Comparison of ENCODE assay signal across 8 cellular contexts in the genomic region with DNA sequence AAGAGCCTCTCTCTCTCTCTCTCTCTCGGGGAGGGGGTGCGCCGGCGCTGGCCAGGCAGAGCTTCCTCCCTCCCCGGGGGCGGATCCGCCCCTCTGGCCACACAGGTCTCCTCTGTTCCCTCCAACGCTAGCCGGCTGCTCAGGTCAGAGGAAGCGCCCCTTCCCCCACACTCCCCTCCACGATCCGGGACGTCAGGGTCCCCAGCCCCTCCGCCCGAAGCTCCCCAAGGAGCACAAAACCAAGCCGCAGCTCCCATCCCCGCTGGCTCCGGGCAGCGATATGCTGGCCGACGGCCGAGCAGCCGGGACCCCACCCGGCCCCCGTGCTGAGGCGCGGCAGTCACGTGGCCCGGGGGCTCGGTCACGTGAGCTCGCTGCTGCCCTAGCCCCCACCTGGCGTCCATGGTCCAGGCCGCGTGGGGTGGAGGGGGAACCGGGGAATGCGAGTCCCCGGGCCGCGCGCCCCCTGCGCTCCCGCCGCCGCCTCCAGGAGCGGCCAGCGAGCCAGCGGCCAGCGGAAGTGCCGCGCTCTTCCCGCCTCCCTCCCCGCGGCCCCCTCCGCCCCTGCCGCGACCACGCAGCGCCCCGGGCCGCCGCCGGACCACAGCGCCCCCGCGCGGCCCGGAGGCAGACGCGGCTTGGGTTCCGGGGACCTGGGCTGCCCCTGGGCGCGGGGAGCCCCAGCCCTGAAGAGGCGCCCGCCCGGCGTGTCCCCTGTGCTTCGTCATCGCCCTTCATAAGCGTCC. TPM values are rescaled to one million over a fixed set of nuclear protein-coding genes. Genes with fewer than 3 reads are reported as not detected.
DNase-seq lines count a peak whose midpoint lies in the region; ATAC-seq and TF ChIP-seq lines count a peak whose summit lies in the region.

A gene with protein sequence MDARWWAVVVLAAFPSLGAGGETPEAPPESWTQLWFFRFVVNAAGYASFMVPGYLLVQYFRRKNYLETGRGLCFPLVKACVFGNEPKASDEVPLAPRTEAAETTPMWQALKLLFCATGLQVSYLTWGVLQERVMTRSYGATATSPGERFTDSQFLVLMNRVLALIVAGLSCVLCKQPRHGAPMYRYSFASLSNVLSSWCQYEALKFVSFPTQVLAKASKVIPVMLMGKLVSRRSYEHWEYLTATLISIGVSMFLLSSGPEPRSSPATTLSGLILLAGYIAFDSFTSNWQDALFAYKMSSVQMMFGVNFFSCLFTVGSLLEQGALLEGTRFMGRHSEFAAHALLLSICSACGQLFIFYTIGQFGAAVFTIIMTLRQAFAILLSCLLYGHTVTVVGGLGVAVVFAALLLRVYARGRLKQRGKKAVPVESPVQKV (minus strand): TSS at position 522 of the 746 bp plus-strand sequence. CDS start 118 bp downstream, at position 404.

- 0 to 1% methylated on average over 80 of the region's 80 CpGs for WGBS in ectodermal cell, 2 experiments
- 0 to 1% methylated on average over 19 to 33 of the region's 80 CpGs for WGBS in lower leg skin, 2 donors

- H3K27me3 ChIP-seq in ectodermal cell (ENCODE audit: control insufficient read depth, insufficient read depth, low read length, poor library complexity, severe bottlenecking) = no peaks in the 10 kb centered on the region

- H3K27me3 Mint-ChIP-seq in activated CD4-positive, alpha-beta T cell treated with anti-CD3 and anti-CD28 coated beads, Interleukin-2, amount 10 ng/mL, durations not matched to agents 24 days and 14 days = no peaks in the 10 kb centered on the region

- H3K9me3 Mint-ChIP-seq in activated CD4-positive, alpha-beta T cell treated with anti-CD3 and anti-CD28 coated beads, Interleukin-2, amount 10 ng/mL, durations not matched to agents 24 days and 14 days = no peaks in the 10 kb centered on the region

- no peak for TF ChIP-seq POLR2A in lower leg skin (IDR thresholded peaks at IDR 0.05)

- DNase-seq in AG08395 (ENCODE audit: low spot score) (peak; percentile 88), NCI-H226 (peak; percentile 81), lower leg skin (ENCODE audit: low spot score in 2 of 2) (peak; percentile 48 to 93)
- DNase-seq in activated CD4-positive, alpha-beta T cell treated with anti-CD3 and anti-CD28 coated beads, Interleukin-2, amount 10 ng/mL, durations not matched to agents 24 days and 14 days = peak; percentile 93
- DNase-seq in stimulated activated CD4-positive, alpha-beta T cell treated with anti-CD3 and anti-CD28 coated beads, Interleukin-4, amount 100 ng/mL, for 48 hours (ENCODE audit: low read depth in 2 of 2) = peak; percentile 49 to 52

- ATAC-seq in GM18517 (IDR thresholded peaks at IDR 0.05; ENCODE audit: unreplicated experiment) (peak; percentile 29), HG03025 (IDR thresholded peaks at IDR 0.05; ENCODE audit: low FRiP score, unreplicated experiment) (peak; percentile 42)

- peak within 1 kb of the TSS; percentile 95 for H3K27ac ChIP-seq in ectodermal cell (ENCODE audit: insufficient read depth, low read depth, low read length, poor library complexity, severe bottlenecking)

- peak within 1 kb of the TSS; percentile 94 for H3K27ac Mint-ChIP-seq in activated CD4-positive, alpha-beta T cell treated with anti-CD3 and anti-CD28 coated beads, Interleukin-2, amount 10 ng/mL, durations not matched to agents 24 days and 14 days

- peak within 1 kb of the TSS; percentile 85 for H3K4me3 ChIP-seq in ectodermal cell (ENCODE audit: insufficient read depth, low read depth, low read length)
- H3K4me3 ChIP-seq in lower leg skin (ENCODE audit: low read depth, poor library complexity, severe bottlenecking) = peak within 1 kb of the TSS; percentile 81

- intact Hi-C loops in activated CD4-positive, alpha-beta T cell treated with anti-CD3 and anti-CD28 coated beads, Interleukin-2, amount 10 ng/mL, durations not matched to agents 24 days and 14 days (cut with micrococcal nuclease) = loop anchor here (1.0 to 2.0 kb wide), 3 partner anchors 10 to 85 kb away; partner anchors contain the start of genes HSP90AB1 and SLC29A1
- intact Hi-C loops in lower leg skin (cut with DNase I; ENCODE audit: low total_unique reads) = loop anchor here (5.0 kb wide), 1 partner anchor 85 kb away; no protein-coding TSS in a partner anchor

- TF ChIP-seq CTCF in lower leg skin (IDR thresholded peaks at IDR 0.05) = no peak

- H3K36me3 Mint-ChIP-seq in activated CD4-positive, alpha-beta T cell treated with anti-CD3 and anti-CD28 coated beads, Interleukin-2, amount 10 ng/mL, durations not matched to agents 24 days and 14 days (ENCODE audit: low read depth) = peaks cover 76% of the 10 kb centered on the region

- peaks cover 7% of the 10 kb centered on the region for H3K4me1 ChIP-seq in ectodermal cell (ENCODE audit: control insufficient read depth, insufficient read depth, low read length)

- peak within 1 kb of the TSS; percentile 94 for H3K4me3 Mint-ChIP-seq in activated CD4-positive, alpha-beta T cell treated with anti-CD3 and anti-CD28 coated beads, Interleukin-2, amount 10 ng/mL, durations not matched to agents 24 days and 14 days

- H3K9me3 ChIP-seq in ectodermal cell (ENCODE audit: control insufficient read depth, low read length) = no peaks in the 10 kb centered on the region

- H3K36me3 ChIP-seq in ectodermal cell (ENCODE audit: control insufficient read depth, insufficient read depth, low read length) = peaks cover 23% of the 10 kb centered on the region

- H3K4me1 Mint-ChIP-seq in activated CD4-positive, alpha-beta T cell treated with anti-CD3 and anti-CD28 coated beads, Interleukin-2, amount 10 ng/mL, durations not matched to agents 24 days and 14 days = peaks cover 57% of the 10 kb centered on the region

RNA-seq across cellular contexts. Expression of the gene that starts here (rescaled TPM):
- 25.3 and 28.0 TPM in 2 replicates for total RNA-seq in activated CD4-positive, alpha-beta T cell treated with anti-CD3 and anti-CD28 coated beads, Interleukin-2, amount 10 ng/mL, durations not matched to agents 24 days and 14 days
- polyA plus RNA-seq in ectodermal cell (2013, experiment 1 of 4) = 46.3 TPM
- polyA plus RNA-seq in ectodermal cell (2013, experiment 2 of 4) = 48.6 TPM
- polyA plus RNA-seq in ectodermal cell (2013, experiment 3 of 4) = 39.6 TPM
- 40.0 TPM for polyA plus RNA-seq in ectodermal cell (2013, experiment 4 of 4)
- total RNA-seq in lower leg skin = 10 to 100 TPM; 18.0 to 40.6 (median 32.6) TPM

Comparison
In these comparisons a context has a peak if more than half of its experiments do, and no peak if none do; other contexts are left out.
1. Peak in every context shown above with its lines: DNase-seq, ATAC-seq, H3K4me3 ChIP-seq and H3K27ac ChIP-seq.